Comparison of ENCODE assay signal across 26 cellular contexts in genomic region chr12:5622280-5622679, GRCh38.
"Had no signal": no experiment of that assay in that cellular context is flagged by ENCODE, and none has a peak within 500 bp of the region (broad histone marks: within the 10 kb centered on the region; RNA-seq: fewer than 3 reads in every experiment).

No MANE protein-coding gene starts in this region.

- DNase-seq: activated CD4-positive, alpha-beta T cell treated with anti-CD3 and anti-CD28 coated beads for 4 hours; activated CD4-positive, alpha-beta T cell treated with anti-CD3 and anti-CD28 coated beads, Interleukin-2, amount 50 U/mL, for 4 hours; activated CD8-positive, alpha-beta memory T cell treated with anti-CD3 and anti-CD28 coated beads for 24 hours; activated effector memory CD4-positive, alpha-beta T cell treated with Interleukin-2 at 50 U/mL for 16 hours; activated naive CD4-positive, alpha-beta T cell treated with Interleukin-2 at 50 U/mL for 16 hours; anterior cingulate cortex; cortex of kidney; effector memory CD8-positive, alpha-beta T cell; foreskin fibroblast; heart right ventricle; left ventricle myocardium superior; naive B cell; nephron progenitor cell; nucleus accumbens; pancreas; spleen; stimulated activated naive CD4-positive, alpha-beta T cell treated with Interleukin-2 at 50 U/mL for 16 hours; testis had no signal

- H3K4me1 ChIP-seq: pancreas, prostate gland had no signal

- H3K36me3 ChIP-seq: cardiac muscle cell, heart right ventricle, pancreas, prostate gland, right atrium auricular region, spleen, vagina had no signal

- H3K36me3 Mint-ChIP-seq: activated naive CD8-positive, alpha-beta T cell; brain; naive B cell had no signal

- H3K9me3 Mint-ChIP-seq: effector memory CD8-positive, alpha-beta T cell; nephron progenitor cell; type B pancreatic cell had no signal

- H3K27ac ChIP-seq: cardiac muscle cell, heart right ventricle, pancreas, prostate gland, right atrium auricular region, spleen, testis, vagina had no signal

- H3K27me3 ChIP-seq: cardiac muscle cell, heart right ventricle, pancreas, right atrium auricular region, testis, vagina had no signal

- H3K4me1 Mint-ChIP-seq: naive B cell had no signal

- H3K9me3 ChIP-seq: heart right ventricle, pancreas, prostate gland, right atrium auricular region, spleen, testis, vagina had no signal

- H3K4me3 Mint-ChIP-seq: activated naive CD8-positive, alpha-beta T cell; brain; effector memory CD8-positive, alpha-beta T cell; naive B cell; nephron progenitor cell; type B pancreatic cell had no signal

- H3K4me3 ChIP-seq: cardiac muscle cell, heart right ventricle, pancreas, prostate gland, right atrium auricular region, spleen, testis, vagina had no signal

- H3K27ac Mint-ChIP-seq: activated naive CD8-positive, alpha-beta T cell; effector memory CD8-positive, alpha-beta T cell; naive B cell; nephron progenitor cell; type B pancreatic cell had no signal

- ATAC-seq: effector memory CD8-positive, alpha-beta T cell; esophagus mucosa; left ventricle myocardium superior; pancreas had no signal
